Comparison of ENCODE assay signal across 22 cellular contexts in the genomic region with DNA sequence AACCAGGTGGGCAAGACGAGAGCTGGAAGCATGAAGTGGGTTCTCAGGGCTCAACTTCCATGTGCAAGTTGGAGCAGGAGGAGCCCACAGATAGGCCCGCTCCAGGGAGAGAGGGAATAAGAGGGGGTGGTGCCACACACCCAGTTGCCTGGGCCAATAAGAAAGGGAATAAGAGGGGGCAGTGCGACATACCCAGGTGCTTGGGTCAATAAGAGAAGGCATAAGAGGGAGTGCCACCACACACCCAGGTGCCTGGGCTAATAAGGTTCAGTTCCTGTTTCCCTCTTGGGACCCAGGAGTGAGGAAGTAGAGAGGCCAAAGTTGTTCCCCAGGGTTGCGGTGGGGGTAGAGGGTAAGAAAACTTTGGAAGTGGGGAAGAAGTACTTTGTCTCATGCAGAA.
"Had no signal": no experiment of that assay in that cellular context is flagged by ENCODE, and none has a peak within 500 bp of the region (broad histone marks: within the 10 kb centered on the region; RNA-seq: fewer than 3 reads in every experiment).

No MANE protein-coding gene starts in this region.

- H3K27ac ChIP-seq: gastrocnemius medialis, heart left ventricle, sigmoid colon, spleen had no signal

- H3K27ac Mint-ChIP-seq: activated T-cell treated with anti-CD3 and anti-CD28 coated beads, Interleukin-2, amount 50 U/mL, for 72 hours; nephron; stimulated activated memory B cell treated with anti-CD40 and anti-IgM and Interleukin-4, amounts not matched to agents 10 μg/mL and 1 μg/mL and 100 μg/mL, for 72 hours had no signal

- H3K36me3 Mint-ChIP-seq: activated naive CD4-positive, alpha-beta T cell treated with anti-CD3 and anti-CD28 coated beads, Interleukin-2, amount 50 U/mL, for 72 hours; stimulated activated memory B cell treated with anti-CD40 and anti-IgM and Interleukin-4, amounts not matched to agents 10 μg/mL and 1 μg/mL and 100 μg/mL, for 72 hours had no signal

- H3K4me3 Mint-ChIP-seq: activated T-cell treated with anti-CD3 and anti-CD28 coated beads, Interleukin-2, amount 50 U/mL, for 72 hours; nephron; stimulated activated memory B cell treated with anti-CD40 and anti-IgM and Interleukin-4, amounts not matched to agents 10 μg/mL and 1 μg/mL and 100 μg/mL, for 72 hours had no signal

- DNase-seq: activated CD4-positive, CD25-positive, alpha-beta regulatory T cell treated with anti-CD3 and anti-CD28 coated beads, Interleukin-2, amount 50 U/mL, for 72 hours; activated CD8-positive, alpha-beta memory T cell treated with anti-CD3 and anti-CD28 coated beads for 24 hours; activated CD8-positive, alpha-beta memory T cell treated with anti-CD3 and anti-CD28 coated beads, Interleukin-2, amount 50 U/mL, for 48 hours; activated gamma-delta T cell; activated T-cell treated with anti-CD3 and anti-CD28 coated beads, Interleukin-2, amount 50 U/mL, for 72 hours; cerebellar nuclear complex; cortex of kidney; effector CD4-positive, alpha-beta T cell; gastrocnemius medialis; heart left ventricle; kidney; left ventricle myocardium inferior; mesendoderm; occipital lobe; sigmoid colon; spleen; stimulated activated CD4-positive, alpha-beta T cell treated with anti-CD3 and anti-CD28 coated beads, Interleukin-4, amount 100 ng/mL, for 4 hours; T-helper 1 cell; T1000 had no signal

- H3K9me3 Mint-ChIP-seq: activated naive CD4-positive, alpha-beta T cell treated with anti-CD3 and anti-CD28 coated beads, Interleukin-2, amount 50 U/mL, for 72 hours; activated T-cell treated with anti-CD3 and anti-CD28 coated beads, Interleukin-2, amount 50 U/mL, for 72 hours; nephron; stimulated activated memory B cell treated with anti-CD40 and anti-IgM and Interleukin-4, amounts not matched to agents 10 μg/mL and 1 μg/mL and 100 μg/mL, for 72 hours had no signal

- H3K9me3 ChIP-seq: gastrocnemius medialis, heart left ventricle, left ventricle myocardium inferior, sigmoid colon, spleen had no signal

- H3K4me3 ChIP-seq: gastrocnemius medialis, heart left ventricle, left ventricle myocardium inferior, sigmoid colon, spleen had no signal

- ATAC-seq: activated naive CD4-positive, alpha-beta T cell treated with anti-CD3 and anti-CD28 coated beads, Interleukin-2, amount 50 U/mL, for 72 hours; activated T-cell treated with anti-CD3 and anti-CD28 coated beads, Interleukin-2, amount 50 U/mL, for 72 hours; gastrocnemius medialis; heart left ventricle; stimulated activated memory B cell treated with anti-CD40 and anti-IgM and Interleukin-4, amounts not matched to agents 10 μg/mL and 1 μg/mL and 100 μg/mL, for 72 hours had no signal

- H3K4me1 Mint-ChIP-seq: nephron had no signal

- H3K36me3 ChIP-seq: gastrocnemius medialis, left ventricle myocardium inferior, sigmoid colon, spleen had no signal

- H3K27me3 ChIP-seq: gastrocnemius medialis, heart left ventricle, sigmoid colon, spleen had no signal
